ENCODE assay signal across 10 cellular contexts in the genomic region with DNA sequence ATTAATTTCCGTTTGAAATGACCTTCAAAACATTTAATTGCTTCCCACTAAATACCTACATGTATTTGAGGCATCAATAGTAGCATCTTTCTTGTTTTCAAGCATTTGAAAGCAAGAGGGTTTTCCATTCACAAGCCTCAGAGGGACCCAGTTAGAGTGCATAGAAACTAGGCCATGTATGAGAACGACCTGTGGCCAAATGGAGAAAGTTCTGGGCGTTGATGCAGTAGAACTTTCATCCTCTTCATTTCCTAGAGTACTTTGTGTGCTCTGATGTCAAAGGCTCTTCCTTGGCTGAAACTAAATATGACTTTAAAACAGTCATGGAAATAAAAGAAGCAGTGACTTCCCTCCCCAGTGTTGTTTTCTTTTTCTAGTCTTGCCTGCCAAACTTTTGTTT. TPM values are rescaled to one million over a fixed set of nuclear protein-coding genes. Genes with fewer than 3 reads are reported as not detected.
DNase-seq lines count a peak whose midpoint lies in the region; ATAC-seq and TF ChIP-seq lines count a peak whose summit lies in the region.
"Had no signal": no experiment of that assay in that cellular context is flagged by ENCODE, and none has a peak within 500 bp of the region (broad histone marks: within the 10 kb centered on the region; RNA-seq: fewer than 3 reads in every experiment).

No MANE protein-coding gene starts in this region.

- no peaks in the 10 kb centered on the region for H3K27me3 Mint-ChIP-seq in activated CD4-positive, alpha-beta T cell treated with anti-CD3 and anti-CD28 coated beads, Interleukin-2, amount 10 ng/mL, durations not matched to agents 24 days and 14 days
- H3K27me3 Mint-ChIP-seq in activated CD8-positive, alpha-beta T cell treated with anti-CD3 and anti-CD28 coated beads, Interleukin-2, amount 10 ng/mL, durations not matched to agents 7 days and 5 days (ENCODE audit: low read depth) = peaks cover 6% of the 10 kb centered on the region

- TF ChIP-seq CTCF in suprapubic skin (IDR thresholded peaks at IDR 0.05) = no peak

- peaks cover 30% of the 10 kb centered on the region for H3K4me1 Mint-ChIP-seq in activated CD4-positive, alpha-beta T cell treated with anti-CD3 and anti-CD28 coated beads, Interleukin-2, amount 10 ng/mL, durations not matched to agents 24 days and 14 days
- peaks cover 44% of the 10 kb centered on the region for H3K4me1 Mint-ChIP-seq in activated CD8-positive, alpha-beta T cell treated with anti-CD3 and anti-CD28 coated beads, Interleukin-2, amount 10 ng/mL, durations not matched to agents 7 days and 5 days (ENCODE audit: low read depth)

- H3K27ac Mint-ChIP-seq in activated CD4-positive, alpha-beta T cell treated with anti-CD3 and anti-CD28 coated beads, Interleukin-2, amount 10 ng/mL, durations not matched to agents 24 days and 14 days = peak overlapping the region; percentile 73
- peak overlapping the region; percentile 84 for H3K27ac Mint-ChIP-seq in activated CD8-positive, alpha-beta T cell treated with anti-CD3 and anti-CD28 coated beads, Interleukin-2, amount 10 ng/mL, durations not matched to agents 7 days and 5 days

- no peak for TF ChIP-seq EP300 in suprapubic skin (IDR thresholded peaks at IDR 0.05)

- H3K27ac ChIP-seq in suprapubic skin = peak overlapping the region; percentile 46

- no peak for DNase-seq in activated CD4-positive, alpha-beta T cell treated with anti-CD3 and anti-CD28 coated beads, Interleukin-2, amount 10 ng/mL, durations not matched to agents 24 days and 14 days
- DNase-seq in activated CD4-positive, alpha-beta T cell treated with anti-CD3 and anti-CD28 coated beads for 1 hour = no peak
- no peak for DNase-seq in activated CD8-positive, alpha-beta T cell treated with anti-CD3 and anti-CD28 coated beads, Interleukin-2, amount 10 ng/mL, durations not matched to agents 7 days and 5 days
- DNase-seq in medulla oblongata (ENCODE audit: extremely low spot score) (peak; percentile 58), suprapubic skin (ENCODE audit: low spot score in 2 of 2) (no peak)
- DNase-seq in activated CD4-positive, alpha-beta T cell treated with anti-CD3 and anti-CD28 coated beads, Interleukin-2, amount 50 U/mL, for 48 hours = no peak
- DNase-seq: NK-92 treated with Interleukin-12 subunit alpha and Interleukin-12 subunit beta, amount 100 ng/mL, for 24 hours; stimulated activated CD4-positive, alpha-beta T cell treated with anti-CD3 and anti-CD28 coated beads, Interleukin-4, amount 100 ng/mL, for 24 hours had no signal

- H3K4me3 ChIP-seq in suprapubic skin = no peak overlapping the region

- POLR2A ChIA-PET in activated CD8-positive, alpha-beta T cell treated with anti-CD3 and anti-CD28 coated beads, Interleukin-2, amount 10 ng/mL, durations not matched to agents 7 days and 5 days (lab: Charles Lee) = interaction anchor here (0.6 to 3.3 kb wide), 7 partner anchors 17 to 682 kb away, joined by 3 to 16 read pairs (median 3); a partner anchor contains a TSS

- no peaks in the 10 kb centered on the region for H3K9me3 Mint-ChIP-seq in activated CD4-positive, alpha-beta T cell treated with anti-CD3 and anti-CD28 coated beads, Interleukin-2, amount 10 ng/mL, durations not matched to agents 24 days and 14 days
- H3K9me3 Mint-ChIP-seq in activated CD8-positive, alpha-beta T cell treated with anti-CD3 and anti-CD28 coated beads, Interleukin-2, amount 10 ng/mL, durations not matched to agents 7 days and 5 days (ENCODE audit: insufficient read depth) = no peaks in the 10 kb centered on the region

- CTCF ChIA-PET in activated CD8-positive, alpha-beta T cell treated with anti-CD3 and anti-CD28 coated beads, Interleukin-2, amount 10 ng/mL, durations not matched to agents 7 days and 5 days (lab: Charles Lee) = interaction anchor here (0.8 to 5.2 kb wide), 15 partner anchors 8 to 202 kb away, joined by 3 to 55 read pairs (median 8); a partner anchor contains a TSS

- H3K4me3 Mint-ChIP-seq in activated CD4-positive, alpha-beta T cell treated with anti-CD3 and anti-CD28 coated beads, Interleukin-2, amount 10 ng/mL, durations not matched to agents 24 days and 14 days = peak overlapping the region; percentile 98
- H3K4me3 Mint-ChIP-seq in activated CD8-positive, alpha-beta T cell treated with anti-CD3 and anti-CD28 coated beads, Interleukin-2, amount 10 ng/mL, durations not matched to agents 7 days and 5 days = peak overlapping the region; percentile 98

- no peaks in the 10 kb centered on the region for H3K9me3 ChIP-seq in suprapubic skin

- 53% methylated on average over 3 of the region's 3 CpGs for WGBS in suprapubic skin

- intact Hi-C loops in activated CD4-positive, alpha-beta T cell treated with anti-CD3 and anti-CD28 coated beads, Interleukin-2, amount 10 ng/mL, durations not matched to agents 24 days and 14 days (cut with micrococcal nuclease) = loop anchor here (5.0 to 10.0 kb wide), 2 partner anchors 199 to 681 kb away; a partner anchor contains a TSS

- peaks cover 19% of the 10 kb centered on the region for H3K4me1 ChIP-seq in suprapubic skin

- ATAC-seq in activated CD8-positive, alpha-beta T cell treated with anti-CD3 and anti-CD28 coated beads, Interleukin-2, amount 10 ng/mL, durations not matched to agents 7 days and 5 days = no peak
- no peak for ATAC-seq in HG03432 (IDR thresholded peaks at IDR 0.05; ENCODE audit: unreplicated experiment)
- no peak for ATAC-seq in GM19351 (IDR thresholded peaks at IDR 0.05; ENCODE audit: unreplicated experiment)

- no peak for TF ChIP-seq POLR2A in suprapubic skin (IDR thresholded peaks at IDR 0.05)

- no peaks in the 10 kb centered on the region for H3K27me3 ChIP-seq in suprapubic skin

- H3K36me3 Mint-ChIP-seq in activated CD4-positive, alpha-beta T cell treated with anti-CD3 and anti-CD28 coated beads, Interleukin-2, amount 10 ng/mL, durations not matched to agents 24 days and 14 days (ENCODE audit: low read depth) = peaks cover 14% of the 10 kb centered on the region
- peaks cover 23% of the 10 kb centered on the region for H3K36me3 Mint-ChIP-seq in activated CD8-positive, alpha-beta T cell treated with anti-CD3 and anti-CD28 coated beads, Interleukin-2, amount 10 ng/mL, durations not matched to agents 7 days and 5 days (ENCODE audit: low read depth)

- H3K36me3 ChIP-seq in suprapubic skin = no peaks in the 10 kb centered on the region

RNA-seq across cellular contexts. Expression of a gene that starts 0.9 kb away (rescaled TPM):
- total RNA-seq in activated CD4-positive, alpha-beta T cell treated with anti-CD3 and anti-CD28 coated beads, Interleukin-2, amount 10 ng/mL, durations not matched to agents 24 days and 14 days = 42.9 TPM in 2 replicates
- total RNA-seq in activated CD8-positive, alpha-beta T cell treated with anti-CD3 and anti-CD28 coated beads, Interleukin-2, amount 10 ng/mL, durations not matched to agents 7 days and 5 days = 10 to 100 TPM; 45.7 to 54.4 TPM
- total RNA-seq in suprapubic skin = 10 to 100 TPM; 33.7 to 91.7 (median 39.8) TPM
